ENCODE assay signal across 8 cellular contexts in genomic region chr11:96055706-96056387, GRCh38.
DNase-seq lines count a peak whose midpoint lies in the region; ATAC-seq and TF ChIP-seq lines count a peak whose summit lies in the region.
"Had no signal": no experiment of that assay in that cellular context is flagged by ENCODE, and none has a peak within 500 bp of the region (broad histone marks: within the 10 kb centered on the region; RNA-seq: fewer than 3 reads in every experiment).

No MANE protein-coding gene starts in this region.

- peak; percentile 41 for ATAC-seq in foreskin keratinocyte
- ATAC-seq in GM18907 (IDR thresholded peaks at IDR 0.05; ENCODE audit: unreplicated experiment), result no peak

- H3K27me3 ChIP-seq in WERI-Rb-1 (ENCODE audit: insufficient read depth, low read depth, severe bottlenecking), result no peaks in the 10 kb centered on the region
- no peaks in the 10 kb centered on the region for H3K27me3 ChIP-seq in foreskin keratinocyte
- H3K27me3 ChIP-seq: sigmoid colon had no signal

- peak overlapping the region; percentile 76 for H3K27ac Mint-ChIP-seq in HFFc6

- H3K4me1 Mint-ChIP-seq in HFFc6 (ENCODE audit: low read depth), result peaks cover 95% of the 10 kb centered on the region

- no peaks in the 10 kb centered on the region for H3K9me3 ChIP-seq in WERI-Rb-1 (ENCODE audit: severe bottlenecking)
- H3K9me3 ChIP-seq: sigmoid colon had no signal

- no peak for TF ChIP-seq CTCF in HFFc6 (IDR thresholded peaks at IDR 0.05)
- TF ChIP-seq CTCF in WERI-Rb-1 (IDR thresholded peaks at IDR 0.05; ENCODE audit: low read depth, low read length), result no peak
- no peak for TF ChIP-seq CTCF in foreskin keratinocyte (conservative IDR thresholded peaks at IDR 0.05)

- H3K9me3 Mint-ChIP-seq in HFFc6, result no peaks in the 10 kb centered on the region

- no peaks in the 10 kb centered on the region for H3K27me3 Mint-ChIP-seq in HFFc6 (ENCODE audit: insufficient read depth)

- DNase-seq in HFFc6 (peak; percentile 65), WERI-Rb-1 (peak; percentile 16), foreskin keratinocyte (peak in 1 of 2 donors; percentile 35), activated gamma-delta T cell treated with Interleukin-2 at 50 U/mL for 16 hours (no peak), hypothalamus (lab: John Stamatoyannopoulos, UW) (no peak)
- peak; percentile 51 for DNase-seq in stimulated activated CD8-positive, alpha-beta memory T cell treated with anti-CD3 and anti-CD28 coated beads, Interleukin-4, amount 100 ng/mL, for 48 hours
- DNase-seq: sigmoid colon had no signal

- H3K27ac ChIP-seq in WERI-Rb-1 (peak overlapping the region; percentile 90), foreskin keratinocyte (no peak overlapping the region)

- peak overlapping the region; percentile 43 for H3K4me3 Mint-ChIP-seq in HFFc6

- peak overlapping the region; percentile 12; the same call in 1 of the 2 replicates for H3K4me3 ChIP-seq in WERI-Rb-1 (ENCODE audit: low read depth, low read length)
- H3K4me3 ChIP-seq: sigmoid colon had no signal

- H3K36me3 ChIP-seq in WERI-Rb-1, result peaks cover 3% of the 10 kb centered on the region
- H3K36me3 ChIP-seq: sigmoid colon had no signal

- H3K4me1 ChIP-seq in foreskin keratinocyte, result peaks cover 20% of the 10 kb centered on the region

- H3K36me3 Mint-ChIP-seq in HFFc6 (ENCODE audit: low read depth), result peaks cover 26% of the 10 kb centered on the region

Comparison
In these comparisons a context has a peak if more than half of its experiments do, and no peak if none do; other contexts are left out.
1. DNase-seq: peak in HFFc6 (single experiment), WERI-Rb-1 (single experiment) and stimulated activated CD8-positive, alpha-beta memory T cell treated with anti-CD3 and anti-CD28 coated beads, Interleukin-4, amount 100 ng/mL, for 48 hours (single experiment); none in activated gamma-delta T cell treated with Interleukin-2 at 50 U/mL for 16 hours (single experiment) and hypothalamus (0 of 51).